8 cellular contexts compared by ENCODE assay signal in the genomic region with DNA sequence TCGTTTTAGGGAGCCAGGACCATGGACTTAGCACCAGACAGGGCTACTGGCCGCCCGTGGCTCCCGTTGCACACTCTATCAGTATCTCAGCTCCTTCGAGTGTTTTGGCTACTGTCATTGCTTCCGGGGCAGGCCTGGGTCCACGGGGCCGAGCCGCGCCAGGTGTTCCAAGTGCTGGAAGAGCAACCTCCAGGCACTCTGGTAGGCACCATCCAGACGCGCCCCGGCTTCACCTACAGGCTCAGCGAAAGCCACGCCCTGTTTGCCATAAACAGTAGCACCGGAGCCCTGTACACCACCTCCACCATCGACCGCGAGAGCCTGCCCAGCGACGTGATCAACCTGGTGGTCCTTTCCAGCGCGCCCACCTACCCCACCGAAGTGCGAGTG. TPM values are rescaled to one million over a fixed set of nuclear protein-coding genes. Genes with fewer than 3 reads are reported as not detected.
A peak's percentile ranks its signal among the peaks of the same experiment; 100 is the strongest.
DNase-seq lines count a peak whose midpoint lies in the region; ATAC-seq and TF ChIP-seq lines count a peak whose summit lies in the region.

No MANE protein-coding gene starts in this region.

- H3K9me3 Mint-ChIP-seq in CD14-positive monocyte = peaks cover 0 to 41% (median 20%) of the 10 kb centered on the region in 7 donors
- no peaks in the 10 kb centered on the region for H3K9me3 Mint-ChIP-seq in stimulated activated naive B cell treated with anti-CD40 and anti-IgM and Interleukin-4, amounts not matched to agents 10 μg/mL and 1 μg/mL and 100 μg/mL, for 72 hours

- peak overlapping the region; percentile 91 for H3K4me3 ChIP-seq in brain microvascular endothelial cell (ENCODE audit: low read depth, low read length)
- H3K4me3 ChIP-seq in kidney epithelial cell (ENCODE audit: low read depth, low read length) = peak overlapping the region; percentile 75

- DNase-seq in CD14-positive monocyte (ENCODE audit: low spot score) (no peak), M059J (ENCODE audit: low read depth) (peak; percentile 48), brain microvascular endothelial cell (no peak), kidney epithelial cell (ENCODE audit: low read depth) (no peak), LoVo (ENCODE audit: low spot score) (no peak), cerebellar nuclear complex (lab: John Stamatoyannopoulos, UW) (no peak)
- DNase-seq in stimulated activated naive B cell treated with anti-CD40 and anti-IgM and Interleukin-4, amounts not matched to agents 10 μg/mL and 1 μg/mL and 100 μg/mL, for 72 hours = no peak

- H3K36me3 Mint-ChIP-seq in CD14-positive monocyte = peaks cover 4% of the 10 kb centered on the region in 2 donors
- no peaks in the 10 kb centered on the region for H3K36me3 Mint-ChIP-seq in stimulated activated naive B cell treated with anti-CD40 and anti-IgM and Interleukin-4, amounts not matched to agents 10 μg/mL and 1 μg/mL and 100 μg/mL, for 72 hours

- H3K27me3 Mint-ChIP-seq in CD14-positive monocyte (ENCODE audit: low read depth in 3 of 3) = peaks cover 55 to 63% (median 62%) of the 10 kb centered on the region in 3 donors
- H3K27me3 Mint-ChIP-seq in stimulated activated naive B cell treated with anti-CD40 and anti-IgM and Interleukin-4, amounts not matched to agents 10 μg/mL and 1 μg/mL and 100 μg/mL, for 72 hours = peaks cover 67% of the 10 kb centered on the region in 2 donors

- in situ Hi-C loops in brain microvascular endothelial cell (cut with HindIII; ENCODE audit: low pct_ligation_motif_present, low sequenced_read_pairs) = loop anchor here (25.0 kb wide), 1 partner anchor 446 kb away; no protein-coding TSS in a partner anchor

- no peak overlapping the region for H3K27ac Mint-ChIP-seq in CD14-positive monocyte
- no peak overlapping the region for H3K27ac Mint-ChIP-seq in stimulated activated naive B cell treated with anti-CD40 and anti-IgM and Interleukin-4, amounts not matched to agents 10 μg/mL and 1 μg/mL and 100 μg/mL, for 72 hours

- no peaks in the 10 kb centered on the region for H3K36me3 ChIP-seq in brain microvascular endothelial cell (replicated peaks)
- no peaks in the 10 kb centered on the region for H3K36me3 ChIP-seq in kidney epithelial cell (ENCODE audit: control insufficient read depth, insufficient read depth, low read length)

- peak overlapping the region; percentile 86 to 96 for H3K4me3 Mint-ChIP-seq in CD14-positive monocyte
- peak overlapping the region; percentile 68 to 92 for H3K4me3 Mint-ChIP-seq in stimulated activated naive B cell treated with anti-CD40 and anti-IgM and Interleukin-4, amounts not matched to agents 10 μg/mL and 1 μg/mL and 100 μg/mL, for 72 hours

- H3K4me1 Mint-ChIP-seq in CD14-positive monocyte = peaks cover 41% of the 10 kb centered on the region
- H3K4me1 Mint-ChIP-seq in stimulated activated naive B cell treated with anti-CD40 and anti-IgM and Interleukin-4, amounts not matched to agents 10 μg/mL and 1 μg/mL and 100 μg/mL, for 72 hours = peaks cover 29 to 45% of the 10 kb centered on the region in 2 donors

- intact Hi-C loops in CD14-positive monocyte (cut with micrococcal nuclease) = no loop called here

- H3K27ac ChIP-seq in brain microvascular endothelial cell = no peak overlapping the region

- H3K27me3 ChIP-seq in brain microvascular endothelial cell (replicated peaks) (no peaks in the 10 kb centered on the region), kidney epithelial cell (ENCODE audit: control insufficient read depth, insufficient read depth, low read length) (no peaks in the 10 kb centered on the region)

- no peak for ATAC-seq in stimulated activated naive B cell treated with anti-CD40 and anti-IgM and Interleukin-4, amounts not matched to agents 10 μg/mL and 1 μg/mL and 100 μg/mL, for 72 hours (replicated peaks)
- ATAC-seq in GM21360 (IDR thresholded peaks at IDR 0.05; ENCODE audit: unreplicated experiment) = no peak

- TF ChIP-seq CTCF in CD14-positive monocyte (IDR thresholded peaks at IDR 0.05) (no peak), brain microvascular endothelial cell (IDR thresholded peaks at IDR 0.05; ENCODE audit: low read depth, low read length, missing control alignments) (no peak), kidney epithelial cell (IDR thresholded peaks at IDR 0.05; ENCODE audit: insufficient read depth, low read length, poor library complexity, severe bottlenecking) (no peak)

RNA-seq across cellular contexts. Expression of gene FAT4, which starts 1.6 kb away (rescaled TPM):
- polyA plus RNA-seq in CD14-positive monocyte = not detected
- 1.6 and 3.1 TPM in 2 replicates for total RNA-seq in M059J (2014; rRNA removed; shearing (Covaris generic))
- 2.9 and 3.0 TPM in 2 replicates for total RNA-seq in kidney epithelial cell
